In genomic region chr1:221634606-221635005, GRCh38 we compare ENCODE assay signal across 14 cellular contexts.
"Had no signal": no experiment of that assay in that cellular context is flagged by ENCODE, and none has a peak within 500 bp of the region (broad histone marks: within the 10 kb centered on the region; RNA-seq: fewer than 3 reads in every experiment).

No MANE protein-coding gene starts in this region.

- H3K4me1 ChIP-seq: gastroesophageal sphincter, parathyroid adenoma, psoas muscle, right lobe of liver had no signal

- DNase-seq: effector memory CD4-positive, alpha-beta T cell; glutamatergic neuron; left ventricle myocardium superior; naive thymus-derived CD4-positive, alpha-beta T cell; nephron progenitor cell; psoas muscle; retina; right lobe of liver; stimulated activated CD4-positive, alpha-beta T cell treated with anti-CD3 and anti-CD28 coated beads, Interleukin-12 subunit alpha, Interleukin-12 subunit beta, amount 100 ng/mL, for 4 hours; stimulated activated naive CD4-positive, alpha-beta T cell treated with Interleukin-2 at 50 U/mL for 16 hours had no signal

- H3K79me2 ChIP-seq: parathyroid adenoma had no signal

- H3K4me3 ChIP-seq: gastroesophageal sphincter, lung, psoas muscle, right lobe of liver, skin epidermis had no signal

- H3K27me3 ChIP-seq: gastroesophageal sphincter, right lobe of liver had no signal

- H3K9ac ChIP-seq: parathyroid adenoma had no signal

- H3K27ac ChIP-seq: gastroesophageal sphincter, parathyroid adenoma, psoas muscle, right lobe of liver, skin epidermis had no signal

- H3K36me3 ChIP-seq: gastroesophageal sphincter, right lobe of liver had no signal
